In genomic region chr22:50186789-50187523, GRCh38 we compare ENCODE assay signal across 8 cellular contexts. TPM values are rescaled to one million over a fixed set of nuclear protein-coding genes. Genes with fewer than 3 reads are reported as not detected.
DNase-seq lines count a peak whose midpoint lies in the region; ATAC-seq lines count a peak whose summit lies in the region.

No MANE protein-coding gene starts in this region.

- peak overlapping the region; percentile 75 for H3K4me3 ChIP-seq in adipocyte (ENCODE audit: low read length)

- H3K36me3 Mint-ChIP-seq in stimulated activated naive CD8-positive, alpha-beta T cell treated with anti-CD3 and anti-CD28 coated beads, Interleukin-15, Interleukin-2, amounts not matched to agents 100 ng/mL and 50 ng/mL, for 24 hours (ENCODE audit: low read depth) = peaks cover 12% of the 10 kb centered on the region
- no peaks in the 10 kb centered on the region for H3K36me3 Mint-ChIP-seq in immature natural killer cell

- H3K27ac ChIP-seq in substantia nigra (ENCODE audit: low read depth, low read length, poor library complexity, severe bottlenecking) = peak overlapping the region; percentile 51

- H3K36me3 ChIP-seq in adipocyte (ENCODE audit: control insufficient read depth, insufficient read depth, low read length, severe bottlenecking) = peaks cover 5% of the 10 kb centered on the region

- H3K9me3 ChIP-seq in adipocyte (ENCODE audit: control insufficient read depth, low read length) = no peaks in the 10 kb centered on the region

- H3K4me1 Mint-ChIP-seq in stimulated activated naive CD8-positive, alpha-beta T cell treated with anti-CD3 and anti-CD28 coated beads, Interleukin-15, Interleukin-2, amounts not matched to agents 100 ng/mL and 50 ng/mL, for 24 hours (ENCODE audit: low read depth) = peaks cover 44% of the 10 kb centered on the region
- H3K4me1 Mint-ChIP-seq in immature natural killer cell = peaks cover 41 to 52% of the 10 kb centered on the region in 2 donors

- H3K4me3 Mint-ChIP-seq in stimulated activated naive CD8-positive, alpha-beta T cell treated with anti-CD3 and anti-CD28 coated beads, Interleukin-15, Interleukin-2, amounts not matched to agents 100 ng/mL and 50 ng/mL, for 24 hours = peak overlapping the region; percentile 97
- H3K4me3 Mint-ChIP-seq in immature natural killer cell = peak overlapping the region; percentile 93 to 98 (median 95)

- H3K4me1 ChIP-seq in adipocyte (ENCODE audit: control insufficient read depth, insufficient read depth, low read length) = peaks cover 29% of the 10 kb centered on the region

- no peaks in the 10 kb centered on the region for H3K27me3 ChIP-seq in adipocyte (replicated peaks; ENCODE audit: control insufficient read depth, insufficient read depth, low read length)

- no peak for DNase-seq in stimulated activated naive CD8-positive, alpha-beta T cell treated with anti-CD3 and anti-CD28 coated beads, Interleukin-15, Interleukin-2, amounts not matched to agents 100 U/mL and 50 U/mL, for 24 hours
- DNase-seq in adipocyte (ENCODE audit: low read depth) (peak; percentile 44), immature natural killer cell (peak; percentile 52 to 68 (median 66)), substantia nigra (lab: John Stamatoyannopoulos, UW) (no peak), epidermal melanocyte (ENCODE audit: insufficient read length, low spot score) (no peak), NCI-H1417 treated with DMSO at 0.1 percent for 48 hours (lab: John Stamatoyannopoulos, UW) (no peak), islet precursor cell (no peak)

- peak overlapping the region; percentile 95 for H3K27ac Mint-ChIP-seq in stimulated activated naive CD8-positive, alpha-beta T cell treated with anti-CD3 and anti-CD28 coated beads, Interleukin-15, Interleukin-2, amounts not matched to agents 100 ng/mL and 50 ng/mL, for 24 hours
- H3K27ac Mint-ChIP-seq in immature natural killer cell = peak overlapping the region; percentile 91 to 100 (median 99)

- H3K9ac ChIP-seq in adipocyte (ENCODE audit: low read length) = peak overlapping the region; percentile 88

- H3K27me3 Mint-ChIP-seq in stimulated activated naive CD8-positive, alpha-beta T cell treated with anti-CD3 and anti-CD28 coated beads, Interleukin-15, Interleukin-2, amounts not matched to agents 100 ng/mL and 50 ng/mL, for 24 hours = no peaks in the 10 kb centered on the region
- peaks cover 26 to 33% (median 32%) of the 10 kb centered on the region in 3 donors for H3K27me3 Mint-ChIP-seq in immature natural killer cell (ENCODE audit: low read depth in 3 of 3)

- H3K9me3 Mint-ChIP-seq in stimulated activated naive CD8-positive, alpha-beta T cell treated with anti-CD3 and anti-CD28 coated beads, Interleukin-15, Interleukin-2, amounts not matched to agents 100 ng/mL and 50 ng/mL, for 24 hours = no peaks in the 10 kb centered on the region
- H3K9me3 Mint-ChIP-seq in immature natural killer cell = no peaks in the 10 kb centered on the region

- no peak for ATAC-seq in stimulated activated naive CD8-positive, alpha-beta T cell treated with anti-CD3 and anti-CD28 coated beads, Interleukin-15, Interleukin-2, amounts not matched to agents 100 U/mL and 50 U/mL, for 24 hours

RNA-seq across cellular contexts. Expression of gene TRABD, which starts 1.2 kb away (rescaled TPM):
- polyA plus RNA-seq in immature natural killer cell = 10 to 100 TPM; 33.2 to 63.5 (median 35.3) TPM

RNA-seq across cellular contexts. Expression of gene SELENOO, which starts 13.9 kb away (rescaled TPM):
- polyA plus RNA-seq in immature natural killer cell = 1 to 10 TPM; 2.6 to 5.7 (median 3.6) TPM

RNA-seq across cellular contexts. Expression of gene PANX2, which starts 16.4 kb away (rescaled TPM):
- under 1 TPM in 1 of 3 donors, not detected in 2; 0.07 TPM for polyA plus RNA-seq in immature natural killer cell

RNA-seq across cellular contexts. Expression of gene TUBGCP6, which starts 57.9 kb away (rescaled TPM):
- 10 to 100 TPM in 2 of 3 donors, 1 to 10 TPM in 1; 5.2 to 18.0 (median 12.4) TPM for polyA plus RNA-seq in immature natural killer cell

Comparison
In these comparisons a context has a peak if more than half of its experiments do, and no peak if none do; other contexts are left out.
1. DNase-seq: peak in adipocyte (single experiment) and immature natural killer cell (3 of 3); none in stimulated activated naive CD8-positive, alpha-beta T cell treated with anti-CD3 and anti-CD28 coated beads, Interleukin-15, Interleukin-2, amounts not matched to agents 100 U/mL and 50 U/mL, for 24 hours (single experiment), substantia nigra (0 of 49), epidermal melanocyte (single experiment), NCI-H1417 treated with DMSO at 0.1 percent for 48 hours (single experiment) and islet precursor cell (single experiment).